ENCODE assay signal across 3 cellular contexts in genomic region chr20:44686934-44687333, GRCh38.
TF ChIP-seq lines count a peak whose summit lies in the region.

No MANE protein-coding gene starts in this region.

TF ChIP-seq in A549, 52 proteins besides CTCF, POLR2A, EP300 and RAD21:
- TF ChIP-seq RARB (CRISPR knock-in tag; IDR thresholded peaks at IDR 0.05) (no peak), CEBPB (IDR thresholded peaks at IDR 0.05) (peak; percentile 79 to 94; a peak in 3 of 4 replicates)

TF ChIP-seq in IMR-90, 13 proteins besides CTCF, POLR2A, EP300 and RAD21:
- TF ChIP-seq MAZ (IDR thresholded peaks at IDR 0.05; ENCODE audit: borderline replicate concordance, low read depth, low read length) (no peak), CEBPB (IDR thresholded peaks at IDR 0.05; ENCODE audit: low read depth, low read length) (peak; percentile 94)

TF ChIP-seq in K562, 482 proteins besides CTCF, POLR2A, EP300 and RAD21:
- TF ChIP-seq ARID4B (CRISPR knock-in tag; IDR thresholded peaks at IDR 0.05): no peak
- TF ChIP-seq BRD9 (IDR thresholded peaks at IDR 0.05; ENCODE audit: low read depth, partially characterized antibody): no peak
- TF ChIP-seq SP1 (CRISPR knock-in tag; IDR thresholded peaks at IDR 0.05): no peak
- TF ChIP-seq HDAC6 (IDR thresholded peaks at IDR 0.05; ENCODE audit: low read depth, low read length): no peak
- no peak for TF ChIP-seq FOXP4 (CRISPR knock-in tag; IDR thresholded peaks at IDR 0.05; ENCODE audit: borderline replicate concordance)
- no peak for TF ChIP-seq ZFP91 (CRISPR knock-in tag; IDR thresholded peaks at IDR 0.05)
- peak; percentile 84 for TF ChIP-seq CEBPB (tag; IDR thresholded peaks at IDR 0.05)
- peak; percentile 30; the same call in 1 of the 2 replicates for TF ChIP-seq CEBPG (CRISPR knock-in tag; IDR thresholded peaks at IDR 0.05)
- peak; percentile 48 to 89 for TF ChIP-seq CEBPG (tag; conservative IDR thresholded peaks at IDR 0.05 in 1 of 2, IDR thresholded peaks at IDR 0.05 in 1 of 2)
